In genomic region chr1:227542153-227543120, GRCh38 we compare ENCODE assay signal across 8 cellular contexts. TPM values are rescaled to one million over a fixed set of nuclear protein-coding genes. Genes with fewer than 3 reads are reported as not detected.
DNase-seq lines count a peak whose midpoint lies in the region; ATAC-seq and TF ChIP-seq lines count a peak whose summit lies in the region.

No MANE protein-coding gene starts in this region.

- H3K4me3 Mint-ChIP-seq in activated naive CD4-positive, alpha-beta T cell treated with anti-CD3 and anti-CD28 coated beads, Interleukin-2, amount 10 ng/mL, durations not matched to agents 7 days and 5 days, result peak overlapping the region; percentile 43
- H3K4me3 Mint-ChIP-seq in glutamatergic neuron (ENCODE audit: unreplicated experiment), result peak overlapping the region; percentile 75

- no peak for TF ChIP-seq EP300 in suprapubic skin (IDR thresholded peaks at IDR 0.05)

- CTCF ChIA-PET in activated naive CD4-positive, alpha-beta T cell treated with anti-CD3 and anti-CD28 coated beads, Interleukin-2, amount 10 ng/mL, durations not matched to agents 7 days and 5 days (lab: Charles Lee), result interaction anchor here (1.0 to 1.2 kb wide), 2 partner anchors 10 to 19 kb away, joined by 4 to 5 read pairs; no protein-coding TSS in a partner anchor

- H3K4me1 Mint-ChIP-seq in activated naive CD4-positive, alpha-beta T cell treated with anti-CD3 and anti-CD28 coated beads, Interleukin-2, amount 10 ng/mL, durations not matched to agents 7 days and 5 days, result peaks cover 10% of the 10 kb centered on the region
- peaks cover 5% of the 10 kb centered on the region for H3K4me1 Mint-ChIP-seq in glutamatergic neuron (ENCODE audit: low read depth, unreplicated experiment)

- H3K36me3 Mint-ChIP-seq in activated naive CD4-positive, alpha-beta T cell treated with anti-CD3 and anti-CD28 coated beads, Interleukin-2, amount 10 ng/mL, durations not matched to agents 7 days and 5 days, result no peaks in the 10 kb centered on the region
- H3K36me3 Mint-ChIP-seq in glutamatergic neuron (ENCODE audit: unreplicated experiment), result no peaks in the 10 kb centered on the region

- no peak for TF ChIP-seq POLR2A in suprapubic skin (IDR thresholded peaks at IDR 0.05)

- no peaks in the 10 kb centered on the region for H3K9me3 Mint-ChIP-seq in activated naive CD4-positive, alpha-beta T cell treated with anti-CD3 and anti-CD28 coated beads, Interleukin-2, amount 10 ng/mL, durations not matched to agents 7 days and 5 days
- peaks cover 2% of the 10 kb centered on the region for H3K9me3 Mint-ChIP-seq in glutamatergic neuron (ENCODE audit: unreplicated experiment)

- 7% methylated on average over 84 of the region's 84 CpGs for WGBS in HUES64
- 10% methylated on average over 21 of the region's 84 CpGs for WGBS in suprapubic skin

- no peak overlapping the region for H3K27ac ChIP-seq in HUES64 (ENCODE audit: low read depth, low read length)
- no peak overlapping the region for H3K27ac ChIP-seq in RWPE2 (ENCODE audit: poor library complexity, severe bottlenecking)
- H3K27ac ChIP-seq in suprapubic skin, result no peak overlapping the region

- H3K9me3 ChIP-seq in HUES64 (ENCODE audit: insufficient read depth, low read depth, low read length) (no peaks in the 10 kb centered on the region), RWPE2 (ENCODE audit: severe bottlenecking) (no peaks in the 10 kb centered on the region), suprapubic skin (no peaks in the 10 kb centered on the region)

- H3K27me3 Mint-ChIP-seq in activated naive CD4-positive, alpha-beta T cell treated with anti-CD3 and anti-CD28 coated beads, Interleukin-2, amount 10 ng/mL, durations not matched to agents 7 days and 5 days, result peaks cover 25% of the 10 kb centered on the region
- peaks cover 6% of the 10 kb centered on the region for H3K27me3 Mint-ChIP-seq in glutamatergic neuron (ENCODE audit: unreplicated experiment)

- H3K4me3 ChIP-seq in HUES64 (ENCODE audit: low read length), result peak overlapping the region; percentile 68
- H3K4me3 ChIP-seq in RWPE2 (ENCODE audit: severe bottlenecking), result peak overlapping the region; percentile 43
- peak overlapping the region; percentile 84 for H3K4me3 ChIP-seq in suprapubic skin

- H3K9ac ChIP-seq in HUES64 (ENCODE audit: low read depth, low read length), result peak overlapping the region; percentile 71

- peak; percentile 74 for TF ChIP-seq CTCF in RWPE2 (IDR thresholded peaks at IDR 0.05; ENCODE audit: poor library complexity, severe bottlenecking)
- TF ChIP-seq CTCF in glutamatergic neuron (IDR thresholded peaks at IDR 0.05; ENCODE audit: partially characterized antibody, unreplicated experiment), result peak; percentile 100
- TF ChIP-seq CTCF in omental fat pad (IDR thresholded peaks at IDR 0.05), result peak in 2 of 3 donors; percentile 71 to 72
- TF ChIP-seq CTCF in suprapubic skin (IDR thresholded peaks at IDR 0.05), result peak; percentile 80 to 99

- peak overlapping the region; percentile 60 for H3K27ac Mint-ChIP-seq in activated naive CD4-positive, alpha-beta T cell treated with anti-CD3 and anti-CD28 coated beads, Interleukin-2, amount 10 ng/mL, durations not matched to agents 7 days and 5 days
- H3K27ac Mint-ChIP-seq in glutamatergic neuron (ENCODE audit: unreplicated experiment), result no peak overlapping the region

- H3K4me1 ChIP-seq in HUES64 (ENCODE audit: insufficient read depth, low read length), result no peaks in the 10 kb centered on the region
- no peaks in the 10 kb centered on the region for H3K4me1 ChIP-seq in RWPE2 (ENCODE audit: insufficient read depth, poor library complexity, severe bottlenecking)
- H3K4me1 ChIP-seq in suprapubic skin, result peaks cover 16% of the 10 kb centered on the region

- H3K36me3 ChIP-seq in HUES64 (ENCODE audit: insufficient read depth, low read length) (no peaks in the 10 kb centered on the region), RWPE2 (ENCODE audit: low read depth) (no peaks in the 10 kb centered on the region), suprapubic skin (no peaks in the 10 kb centered on the region)

- H3K27me3 ChIP-seq in HUES64 (ENCODE audit: insufficient read depth, low read length) (peaks cover 20% of the 10 kb centered on the region), RWPE2 (ENCODE audit: insufficient read depth, poor library complexity, severe bottlenecking) (no peaks in the 10 kb centered on the region), suprapubic skin (no peaks in the 10 kb centered on the region)

- peak; percentile 38 for DNase-seq in DMS114 treated with DMSO at 0.1 percent for 48 hours (lab: John Stamatoyannopoulos, UW; ENCODE audit: unreplicated experiment)
- DNase-seq in RWPE2 (ENCODE audit: low spot score), result no peak
- peak; percentile 92 for DNase-seq in activated naive CD4-positive, alpha-beta T cell treated with anti-CD3 and anti-CD28 coated beads, Interleukin-2, amount 10 ng/mL, durations not matched to agents 7 days and 5 days
- peak; percentile 93 for DNase-seq in glutamatergic neuron
- DNase-seq in omental fat pad (ENCODE audit: low spot score), result peak; percentile 55
- peak; percentile 88 to 90 for DNase-seq in suprapubic skin (ENCODE audit: low spot score in 2 of 2)

- ATAC-seq in GM21447 (IDR thresholded peaks at IDR 0.05; ENCODE audit: unreplicated experiment), result peak; percentile 98
- peak; percentile 76 for ATAC-seq in RWPE2 (ENCODE audit: low read depth)
- ATAC-seq in omental fat pad (ENCODE audit: low FRiP score), result peak; percentile 90

RNA-seq across cellular contexts. Expression of gene ZNF678, which starts 20.9 kb away (rescaled TPM):
- 15.4 TPM for polyA plus RNA-seq in HUES64 (2013, experiment 1 of 2)
- 17.5 TPM for polyA plus RNA-seq in HUES64 (2013, experiment 2 of 2)
- total RNA-seq in glutamatergic neuron (ENCODE audit: unreplicated experiment) (17.5 TPM), omental fat pad (1 to 10 TPM; 4.9 to 9.9 (median 6.4) TPM), suprapubic skin (1 to 10 TPM; 3.5 to 6.8 (median 5.3) TPM)
